Comparison of ENCODE assay signal across 21 cellular contexts in genomic region chr6:130296854-130297253, GRCh38.
DNase-seq lines count a peak whose midpoint lies in the region; ATAC-seq and TF ChIP-seq lines count a peak whose summit lies in the region.
"Had no signal": no experiment of that assay in that cellular context is flagged by ENCODE, and none has a peak within 500 bp of the region (broad histone marks: within the 10 kb centered on the region; RNA-seq: fewer than 3 reads in every experiment).

No MANE protein-coding gene starts in this region.

- WGBS in endodermal cell (ENCODE audit: insufficient coverage in 1 of 2, insufficient read length in 1 of 2), 2 experiments, result 49% methylated on average over 1 of the region's 1 CpG; no CpG with 5 or more reads in 1 of the 2 experiments

- no peak overlapping the region for H3K4me3 ChIP-seq in GM12865 (ENCODE audit: low read depth, low read length)
- H3K4me3 ChIP-seq in OCI-LY3 (ENCODE audit: low read length), result no peak overlapping the region
- no peak overlapping the region for H3K4me3 ChIP-seq in endodermal cell (ENCODE audit: low read length)
- H3K4me3 ChIP-seq: esophagus squamous epithelium, MG63, suprapubic skin, vagina had no signal

- H3K9me3 ChIP-seq in OCI-LY3 (ENCODE audit: insufficient read depth, low read length), result no peaks in the 10 kb centered on the region
- H3K9me3 ChIP-seq in endodermal cell (ENCODE audit: control insufficient read depth, low read length), result no peaks in the 10 kb centered on the region
- H3K9me3 ChIP-seq: esophagus squamous epithelium, MG63, suprapubic skin, vagina had no signal

- no peaks in the 10 kb centered on the region for H3K36me3 Mint-ChIP-seq in endodermal cell (ENCODE audit: low read depth)

- no peak overlapping the region for H3K4me2 ChIP-seq in OCI-LY3 (ENCODE audit: low read length)

- H3K36me3 ChIP-seq in OCI-LY3 (replicated peaks; ENCODE audit: low read depth, low read length), result no peaks in the 10 kb centered on the region
- H3K36me3 ChIP-seq in endodermal cell (ENCODE audit: control insufficient read depth, insufficient read depth, low read length), result no peaks in the 10 kb centered on the region
- H3K36me3 ChIP-seq: esophagus squamous epithelium, MG63, suprapubic skin, vagina had no signal

- peak; percentile 13 for TF ChIP-seq CTCF in 22Rv1 (IDR thresholded peaks at IDR 0.05)
- no peak for TF ChIP-seq CTCF in GM12865 (IDR thresholded peaks at IDR 0.05; ENCODE audit: insufficient read depth, low read depth, low read length, missing control alignments)
- TF ChIP-seq CTCF in OCI-LY3 (IDR thresholded peaks at IDR 0.05; ENCODE audit: low read depth, low read length), result peak; percentile 39
- TF ChIP-seq CTCF in endodermal cell (conservative IDR thresholded peaks at IDR 0.05), result peak; percentile 60

- peaks cover 6% of the 10 kb centered on the region for H3K4me1 Mint-ChIP-seq in endodermal cell
- H3K4me1 Mint-ChIP-seq: activated CD4-positive, alpha-beta T cell treated with anti-CD3 and anti-CD28 coated beads, Interleukin-2, amount 10 ng/mL, durations not matched to agents 7 days and 5 days; CD8-positive, alpha-beta memory T cell had no signal

- no peak overlapping the region for H2AFZ ChIP-seq in OCI-LY3 (ENCODE audit: low read depth, low read length)

- no peak overlapping the region for H3K27ac Mint-ChIP-seq in endodermal cell
- H3K27ac Mint-ChIP-seq: activated CD4-positive, alpha-beta T cell treated with anti-CD3 and anti-CD28 coated beads, Interleukin-2, amount 10 ng/mL, durations not matched to agents 7 days and 5 days had no signal

- no peak overlapping the region for H3K27ac ChIP-seq in 22Rv1
- no peak overlapping the region for H3K27ac ChIP-seq in OCI-LY3 (ENCODE audit: low read length)
- no peak overlapping the region for H3K27ac ChIP-seq in endodermal cell (ENCODE audit: low read depth, low read length)
- H3K27ac ChIP-seq: esophagus squamous epithelium, RWPE1, suprapubic skin, vagina had no signal

- H3K27me3 ChIP-seq in OCI-LY3 (ENCODE audit: low read depth, low read length) (no peaks in the 10 kb centered on the region), endodermal cell (ENCODE audit: control insufficient read depth, insufficient read depth, low read length, poor library complexity, severe bottlenecking) (no peaks in the 10 kb centered on the region)
- H3K27me3 ChIP-seq: esophagus squamous epithelium, MG63, suprapubic skin, vagina had no signal

- H3K27me3 Mint-ChIP-seq in endodermal cell (ENCODE audit: insufficient read depth), result no peaks in the 10 kb centered on the region
- H3K27me3 Mint-ChIP-seq: CD8-positive, alpha-beta memory T cell had no signal

- DNase-seq in GM12865 (ENCODE audit: low read depth) (peak; percentile 22), endodermal cell (peak; percentile 51), posterior vena cava (ENCODE audit: low spot score) (no peak), HPDE6-E6E7 (ENCODE audit: extremely low spot score) (no peak)
- DNase-seq: activated CD4-positive, alpha-beta T cell treated with anti-CD3 and anti-CD28 coated beads, Interleukin-2, amount 10 ng/mL, durations not matched to agents 7 days and 5 days; activated gamma-delta T cell treated with Interleukin-2 at 50 U/mL for 16 hours; CD8-positive, alpha-beta memory T cell; effector CD4-positive, alpha-beta T cell; esophagus squamous epithelium; left ventricle myocardium superior; MG63; NCI-H146; NCI-H774; stimulated activated CD4-positive, alpha-beta T cell treated with anti-CD3 and anti-CD28 coated beads, Interleukin-12 subunit alpha, Interleukin-12 subunit beta, amount 100 ng/mL, for 4 hours had no signal

- no peak for ATAC-seq in GM18502 (IDR thresholded peaks at IDR 0.05; ENCODE audit: poor library complexity, unreplicated experiment)
- ATAC-seq in HG02973 (IDR thresholded peaks at IDR 0.05; ENCODE audit: unreplicated experiment), result no peak
- ATAC-seq: left ventricle myocardium superior had no signal

- no peak overlapping the region for H3K4me3 Mint-ChIP-seq in endodermal cell
- H3K4me3 Mint-ChIP-seq: activated CD4-positive, alpha-beta T cell treated with anti-CD3 and anti-CD28 coated beads, Interleukin-2, amount 10 ng/mL, durations not matched to agents 7 days and 5 days; CD8-positive, alpha-beta memory T cell had no signal

- H3K4me1 ChIP-seq in OCI-LY3 (ENCODE audit: low read length) (no peaks in the 10 kb centered on the region), endodermal cell (ENCODE audit: control insufficient read depth, insufficient read depth, low read length) (no peaks in the 10 kb centered on the region)
- H3K4me1 ChIP-seq: esophagus squamous epithelium, suprapubic skin, vagina had no signal

- 0 out of 2 replicates have a peak, but pooled peaks cover 2% of the 10 kb centered on the region for H3K79me2 ChIP-seq in OCI-LY3 (ENCODE audit: low read length)

- H3K9me3 Mint-ChIP-seq in endodermal cell, result no peaks in the 10 kb centered on the region
- H3K9me3 Mint-ChIP-seq: activated CD4-positive, alpha-beta T cell treated with anti-CD3 and anti-CD28 coated beads, Interleukin-2, amount 10 ng/mL, durations not matched to agents 7 days and 5 days had no signal

- intact Hi-C loops in posterior vena cava (cut with DNase I), result no loop called here

- peaks cover 7% of the 10 kb centered on the region; the same call in 1 of the 2 replicates for H4K20me1 ChIP-seq in OCI-LY3 (ENCODE audit: insufficient read depth, low read length)

- H3K9ac ChIP-seq in OCI-LY3 (ENCODE audit: low read length) (no peak overlapping the region), endodermal cell (ENCODE audit: extremely low read depth, low read length, poor library complexity, severe bottlenecking) (no peak overlapping the region)

Comparison
In these comparisons a context has a peak if more than half of its experiments do, and no peak if none do; other contexts are left out.
1. DNase-seq: peak in GM12865 (single experiment) and endodermal cell (single experiment); none in posterior vena cava (single experiment) and HPDE6-E6E7 (single experiment).